16 cellular contexts compared by ENCODE assay signal in genomic region chr10:99461230-99461629, GRCh38. TPM values are rescaled to one million over a fixed set of nuclear protein-coding genes. Genes with fewer than 3 reads are reported as not detected.
DNase-seq lines count a peak whose midpoint lies in the region; ATAC-seq, FAIRE-seq and TF ChIP-seq lines count a peak whose summit lies in the region.
"Had no signal": no experiment of that assay in that cellular context is flagged by ENCODE, and none has a peak within 500 bp of the region (broad histone marks: within the 10 kb centered on the region; RNA-seq: fewer than 3 reads in every experiment).

No MANE protein-coding gene starts in this region.

- DNase-seq in AG20443 (ENCODE audit: low spot score) (peak; percentile 28), HK-2 (ENCODE audit: unreplicated experiment) (peak; percentile 29), astrocyte (ENCODE audit: low read depth) (peak; percentile 32), islet precursor cell (peak; percentile 61), iPS-NIHi11 (ENCODE audit: low spot score) (no peak), SHP77 (lab: John Stamatoyannopoulos, UW) (no peak), NCI-H1417 treated with DMSO at 0.1 percent for 48 hours (lab: John Stamatoyannopoulos, UW) (no peak)
- DNase-seq: activated CD4-positive, CD25-positive, alpha-beta regulatory T cell treated with anti-CD3 and anti-CD28 coated beads, Interleukin-2, amount 50 U/mL, for 72 hours; activated naive CD4-positive, alpha-beta T cell treated with anti-CD3 and anti-CD28 coated beads for 36 hours; activated T-cell treated with anti-CD3 and anti-CD28 coated beads for 4 hours; BE2C; NCI-H526 treated with DMSO at 0.1 percent for 48 hours; nephron progenitor cell; RPMI8226 had no signal

- no peak overlapping the region for H2AFZ ChIP-seq in astrocyte (ENCODE audit: low read depth, low read length)

- H3K36me3 ChIP-seq in astrocyte (ENCODE audit: insufficient read depth, low read length): no peaks in the 10 kb centered on the region
- H3K36me3 ChIP-seq: BE2C, suprapubic skin had no signal

- no peak overlapping the region for H3K27ac ChIP-seq in astrocyte (ENCODE audit: low read depth, low read length)
- H3K27ac ChIP-seq: suprapubic skin had no signal

- peaks cover 2% of the 10 kb centered on the region for H3K27me3 ChIP-seq in astrocyte (ENCODE audit: insufficient read depth, low read length)

- no peaks in the 10 kb centered on the region for H3K79me2 ChIP-seq in astrocyte (ENCODE audit: insufficient read depth, low read length)

- H3K4me1 Mint-ChIP-seq in astrocyte (ENCODE audit: low read depth, unreplicated experiment): peaks cover 9% of the 10 kb centered on the region

- no peak for TF ChIP-seq CTCF in astrocyte (IDR thresholded peaks at IDR 0.05; ENCODE audit: insufficient read depth, low read depth, low read length)

- H3K27me3 Mint-ChIP-seq in astrocyte (ENCODE audit: low read depth, unreplicated experiment): peaks cover 6% of the 10 kb centered on the region

- no peaks in the 10 kb centered on the region for H3K4me1 ChIP-seq in astrocyte (ENCODE audit: insufficient read depth, low read length)
- H3K4me1 ChIP-seq: BE2C, suprapubic skin had no signal

- FAIRE-seq in astrocyte (lab: Jason Lieb, UNC): no peak

- H3K9me3 Mint-ChIP-seq in astrocyte (ENCODE audit: unreplicated experiment): peaks cover 4% of the 10 kb centered on the region
- H3K9me3 Mint-ChIP-seq: activated naive CD4-positive, alpha-beta T cell treated with anti-CD3 and anti-CD28 coated beads for 36 hours had no signal

- no peaks in the 10 kb centered on the region for H3K36me3 Mint-ChIP-seq in astrocyte (ENCODE audit: low read depth, unreplicated experiment)

- H4K20me1 ChIP-seq in astrocyte (ENCODE audit: insufficient read depth, low read length): no peaks in the 10 kb centered on the region

- peaks cover 2% of the 10 kb centered on the region for H3K9me3 ChIP-seq in astrocyte (ENCODE audit: insufficient read depth, low read depth, low read length)
- H3K9me3 ChIP-seq: BE2C, suprapubic skin had no signal

- no peak for ATAC-seq in GM21723 (IDR thresholded peaks at IDR 0.05; ENCODE audit: unreplicated experiment)

- H3K4me3 Mint-ChIP-seq in astrocyte (ENCODE audit: unreplicated experiment): peak overlapping the region; percentile 0
- H3K4me3 Mint-ChIP-seq: activated naive CD4-positive, alpha-beta T cell treated with anti-CD3 and anti-CD28 coated beads for 36 hours; nephron progenitor cell had no signal

- no peak overlapping the region for H3K27ac Mint-ChIP-seq in astrocyte (ENCODE audit: unreplicated experiment)
- H3K27ac Mint-ChIP-seq: activated naive CD4-positive, alpha-beta T cell treated with anti-CD3 and anti-CD28 coated beads for 36 hours; nephron progenitor cell had no signal

- no peak overlapping the region for H3K4me2 ChIP-seq in astrocyte (ENCODE audit: low read length)

- no peak overlapping the region for H3K4me3 ChIP-seq in astrocyte (ENCODE audit: insufficient read depth, low read depth, low read length)
- H3K4me3 ChIP-seq: suprapubic skin had no signal

- no peak overlapping the region for H3K9ac ChIP-seq in astrocyte (ENCODE audit: low read length)

RNA-seq across cellular contexts. Expression of gene GOT1, which starts 30.8 kb away (rescaled TPM):
- total RNA-seq in astrocyte: 46.8 and 47.4 TPM in 2 replicates

Comparison
In these comparisons a context has a peak if more than half of its experiments do, and no peak if none do; other contexts are left out.
1. DNase-seq: peak in AG20443 (single experiment), HK-2 (single experiment), astrocyte (single experiment) and islet precursor cell (single experiment); none in iPS-NIHi11 (single experiment), SHP77 (0 of 2) and NCI-H1417 treated with DMSO at 0.1 percent for 48 hours (single experiment).